In the genomic region with DNA sequence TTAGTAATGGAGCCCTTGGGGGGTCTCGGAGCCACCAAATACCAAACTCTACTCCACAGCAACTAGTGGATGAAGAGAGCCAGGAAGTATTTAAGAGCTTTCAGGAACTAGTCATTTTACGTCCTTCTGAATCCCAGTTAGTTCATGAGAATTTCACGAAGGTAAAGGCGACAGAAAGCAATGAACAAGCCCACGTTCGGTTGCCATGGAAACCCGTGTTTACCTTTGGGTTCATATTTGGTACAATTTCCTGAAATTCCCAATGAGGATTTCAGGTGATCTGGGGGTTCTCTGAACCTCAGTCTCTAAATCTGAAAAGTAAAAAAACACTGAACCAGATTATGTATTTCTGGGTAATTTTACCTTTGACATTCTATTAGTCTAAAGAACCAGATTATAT, we compare ENCODE assay signal across 22 cellular contexts.
"Had no signal": no experiment of that assay in that cellular context is flagged by ENCODE, and none has a peak within 500 bp of the region (broad histone marks: within the 10 kb centered on the region; RNA-seq: fewer than 3 reads in every experiment).

No MANE protein-coding gene starts in this region.

- H3K36me3 ChIP-seq: esophagus muscularis mucosa, left ventricle myocardium inferior, neutrophil, pancreas, tibial artery had no signal

- H3K4me3 Mint-ChIP-seq: natural killer cell treated with Interleukin-12 subunit alpha and Interleukin-12 subunit beta and Interleukin-15 and Interleukin-18, amount 100 ng/mL, for 72 hours; stimulated activated effector memory CD8-positive, alpha-beta T cell treated with anti-CD3 and anti-CD28 coated beads, Interleukin-12 subunit alpha, Interleukin-12 subunit beta, amount 100 ng/mL, for 72 hours had no signal

- H3K36me3 Mint-ChIP-seq: activated naive CD4-positive, alpha-beta T cell treated with anti-CD3 and anti-CD28 coated beads, Interleukin-2, amount 50 U/mL, for 24 hours; natural killer cell treated with Interleukin-12 subunit alpha and Interleukin-12 subunit beta and Interleukin-15 and Interleukin-18, amount 100 ng/mL, for 72 hours had no signal

- H3K27me3 ChIP-seq: pancreas had no signal

- H3K27ac ChIP-seq: coronary artery, esophagus muscularis mucosa, left ventricle myocardium inferior, neutrophil, pancreas, psoas muscle, tibial artery had no signal

- H3K27ac Mint-ChIP-seq: natural killer cell treated with Interleukin-12 subunit alpha and Interleukin-12 subunit beta and Interleukin-15 and Interleukin-18, amount 100 ng/mL, for 72 hours; stimulated activated effector memory CD8-positive, alpha-beta T cell treated with anti-CD3 and anti-CD28 coated beads, Interleukin-12 subunit alpha, Interleukin-12 subunit beta, amount 100 ng/mL, for 72 hours; stimulated activated naive CD8-positive, alpha-beta T cell treated with anti-CD3 and anti-CD28 coated beads, Interleukin-15, amount 100 ng/mL, for 72 hours had no signal

- H3K9me3 ChIP-seq: esophagus muscularis mucosa, left ventricle myocardium inferior, neutrophil, pancreas, psoas muscle, tibial artery had no signal

- H3K4me1 ChIP-seq: psoas muscle had no signal

- DNase-seq: activated CD4-positive, alpha-beta T cell treated with anti-CD3 and anti-CD28 coated beads for 1 hour; activated gamma-delta T cell treated with Interleukin-2 at 50 U/mL for 16 hours; activated T-cell treated with anti-CD3 and anti-CD28 coated beads, Interleukin-2, amount 50 U/mL, for 1 hour; aorta; central memory CD4-positive, alpha-beta T cell; hypothalamus; left ventricle myocardium inferior; midbrain; pancreas; psoas muscle; right cardiac atrium; small intestine; stimulated activated CD4-positive, alpha-beta T cell treated with anti-CD3 and anti-CD28 coated beads, Interleukin-2, amount 100 ng/mL, for 24 hours; stimulated activated naive CD8-positive, alpha-beta T cell treated with anti-CD3 and anti-CD28 coated beads, Interleukin-15, amount 100 ng/mL, for 72 hours; T-helper 9 cell; tibial artery had no signal

- H3K9me3 Mint-ChIP-seq: activated naive CD4-positive, alpha-beta T cell treated with anti-CD3 and anti-CD28 coated beads, Interleukin-2, amount 50 U/mL, for 24 hours; natural killer cell treated with Interleukin-12 subunit alpha and Interleukin-12 subunit beta and Interleukin-15 and Interleukin-18, amount 100 ng/mL, for 72 hours; stimulated activated effector memory CD8-positive, alpha-beta T cell treated with anti-CD3 and anti-CD28 coated beads, Interleukin-12 subunit alpha, Interleukin-12 subunit beta, amount 100 ng/mL, for 72 hours; stimulated activated naive CD8-positive, alpha-beta T cell treated with anti-CD3 and anti-CD28 coated beads, Interleukin-15, amount 100 ng/mL, for 72 hours had no signal

- H3K27me3 Mint-ChIP-seq: activated naive CD4-positive, alpha-beta T cell treated with anti-CD3 and anti-CD28 coated beads, Interleukin-2, amount 50 U/mL, for 24 hours had no signal

- ATAC-seq: natural killer cell treated with Interleukin-12 subunit alpha and Interleukin-12 subunit beta and Interleukin-15 and Interleukin-18, amount 100 ng/mL, for 72 hours; pancreas; psoas muscle; right cardiac atrium; stimulated activated effector memory CD8-positive, alpha-beta T cell treated with anti-CD3 and anti-CD28 coated beads, Interleukin-12 subunit alpha, Interleukin-12 subunit beta, amount 100 ng/mL, for 72 hours had no signal

- H3K4me3 ChIP-seq: coronary artery, esophagus muscularis mucosa, left ventricle myocardium inferior, pancreas, psoas muscle, tibial artery had no signal
